Comparison of ENCODE assay signal across 1 cellular context in genomic region chr14:75418779-75419768, GRCh38.
TF ChIP-seq lines count a peak whose summit lies in the region.

No MANE protein-coding gene starts in this region.

TF ChIP-seq in K562, 482 proteins besides CTCF, POLR2A, EP300 and RAD21 (continued from another document and continues in another):
- TF ChIP-seq ZBTB11 (CRISPR knock-in tag; IDR thresholded peaks at IDR 0.05) = no peak
- peak; percentile 73; the same call in 1 of the 2 replicates for TF ChIP-seq ZNF24 (IDR thresholded peaks at IDR 0.05)
- TF ChIP-seq ZFP36 (IDR thresholded peaks at IDR 0.05; ENCODE audit: low read depth, low read length, partially characterized antibody) = no peak
- TF ChIP-seq U2AF1 (optimal IDR thresholded peaks at IDR 0.05; ENCODE audit: low read depth, low read length) = no peak
- no peak for TF ChIP-seq PATZ1 (CRISPR knock-in tag; IDR thresholded peaks at IDR 0.05; ENCODE audit: borderline replicate concordance)
- TF ChIP-seq PREB (CRISPR knock-in tag; IDR thresholded peaks at IDR 0.05) = no peak
- no peak for TF ChIP-seq SREBF2 (CRISPR knock-in tag; IDR thresholded peaks at IDR 0.05)
- no peak for TF ChIP-seq ARID4B (CRISPR knock-in tag; IDR thresholded peaks at IDR 0.05)
- no peak for TF ChIP-seq ZBTB40 (IDR thresholded peaks at IDR 0.05)
- no peak for TF ChIP-seq ZBTB40 (CRISPR knock-in tag; IDR thresholded peaks at IDR 0.05)
- no peak for TF ChIP-seq ZNF584 (CRISPR knock-in tag; IDR thresholded peaks at IDR 0.05; ENCODE audit: low read depth)
- TF ChIP-seq MYBL2 (IDR thresholded peaks at IDR 0.05; ENCODE audit: low read depth) = no peak
- TF ChIP-seq MYBL2 (CRISPR knock-in tag; IDR thresholded peaks at IDR 0.05; ENCODE audit: borderline replicate concordance) = no peak
- no peak for TF ChIP-seq TSC22D4 (tag; IDR thresholded peaks at IDR 0.05)
- no peak for TF ChIP-seq ZBTB33 (CRISPR knock-in tag; IDR thresholded peaks at IDR 0.05)
- TF ChIP-seq EHMT2 (IDR thresholded peaks at IDR 0.05) = no peak
- TF ChIP-seq CTCFL (IDR thresholded peaks at IDR 0.05; ENCODE audit: borderline replicate concordance, insufficient read depth, low read depth, low read length, poor library complexity, severe bottlenecking) = no peak
- TF ChIP-seq VEZF1 (CRISPR knock-in tag; IDR thresholded peaks at IDR 0.05) = 0 out of 2 replicates have a peak, but pooled peaks have one; percentile 35
- 0 out of 2 replicates have a peak, but pooled peaks have one; percentile 14 for TF ChIP-seq HCFC1 (IDR thresholded peaks at IDR 0.05; ENCODE audit: low read depth, low read length)
- no peak for TF ChIP-seq ETS1 (conservative IDR thresholded peaks at IDR 0.05; ENCODE audit: control insufficient read depth, low read depth, low read length)
- TF ChIP-seq HOXB6 (CRISPR knock-in tag; IDR thresholded peaks at IDR 0.05; ENCODE audit: borderline replicate concordance) = no peak
